ENCODE assay signal across 1 cellular context in genomic region chr6:151451950-151452749, GRCh38.
TF ChIP-seq lines count a peak whose summit lies in the region.

RMND1 (minus strand) TSS chr6:151452126; CDS start chr6:151445811, 6,315 bp downstream.

TF ChIP-seq in HepG2, 621 proteins besides CTCF, POLR2A, EP300 and RAD21 (continued from another document and continues in another):
- TF ChIP-seq THAP9 (CRISPR knock-in tag; IDR thresholded peaks at IDR 0.05; ENCODE audit: borderline replicate concordance) = peak; percentile 99
- TF ChIP-seq CC2D1A (CRISPR knock-in tag; IDR thresholded peaks at IDR 0.05) = no peak; the same call in 1 of the 2 replicates
- TF ChIP-seq PHF21A (CRISPR knock-in tag; IDR thresholded peaks at IDR 0.05) = peak; percentile 99
- no peak for TF ChIP-seq HDAC6 (IDR thresholded peaks at IDR 0.05; ENCODE audit: low read depth, low read length)
- peak; percentile 24; the same call in 1 of the 2 replicates for TF ChIP-seq NR2F2 (IDR thresholded peaks at IDR 0.05; ENCODE audit: borderline replicate concordance, low read depth)
- peak; percentile 83 for TF ChIP-seq ZNF441 (CRISPR knock-in tag; IDR thresholded peaks at IDR 0.05; ENCODE audit: borderline replicate concordance)
- TF ChIP-seq YY1 (IDR thresholded peaks at IDR 0.05; ENCODE audit: insufficient read depth, insufficient replicate concordance, low read depth, low read length) = peak; percentile 79
- TF ChIP-seq SAP130 (CRISPR knock-in tag; IDR thresholded peaks at IDR 0.05; ENCODE audit: low read depth) = peak; percentile 99
- peak; percentile 78; the same call in 1 of the 2 replicates for TF ChIP-seq ZNF558 (CRISPR knock-in tag; IDR thresholded peaks at IDR 0.05; ENCODE audit: borderline replicate concordance)
- no peak for TF ChIP-seq SYNCRIP (IDR thresholded peaks at IDR 0.05; ENCODE audit: insufficient read depth, low read depth, low read length)
- no peak for TF ChIP-seq GTF3A (CRISPR knock-in tag; conservative IDR thresholded peaks at IDR 0.05)
- TF ChIP-seq NR3C1 (CRISPR knock-in tag; IDR thresholded peaks at IDR 0.05) = no peak
- peak; percentile 73; the same call in 1 of the 2 replicates for TF ChIP-seq U2AF2 (IDR thresholded peaks at IDR 0.05; ENCODE audit: low read depth, low read length)
- TF ChIP-seq HOXD1 (CRISPR knock-in tag; IDR thresholded peaks at IDR 0.05) = peak; percentile 97
- TF ChIP-seq SIN3B (IDR thresholded peaks at IDR 0.05; ENCODE audit: low read length) = peak; percentile 74; the same call in 1 of the 2 replicates
- no peak for TF ChIP-seq ZNF234 (CRISPR knock-in tag; conservative IDR thresholded peaks at IDR 0.05)
- TF ChIP-seq RNF2 (conservative IDR thresholded peaks at IDR 0.05; ENCODE audit: low read depth) = peak; percentile 93
- 0 out of 2 replicates have a peak, but pooled peaks have one; percentile 54 for TF ChIP-seq ZFP62 (CRISPR knock-in tag; IDR thresholded peaks at IDR 0.05)
- TF ChIP-seq ZNF546 (CRISPR knock-in tag; conservative IDR thresholded peaks at IDR 0.05) = peak; percentile 97
- TF ChIP-seq MLX (CRISPR knock-in tag; IDR thresholded peaks at IDR 0.05) = peak; percentile 93
- peak; percentile 91 for TF ChIP-seq DRAP1 (CRISPR knock-in tag; IDR thresholded peaks at IDR 0.05)
- TF ChIP-seq ZNF513 (CRISPR knock-in tag; conservative IDR thresholded peaks at IDR 0.05) = peak; percentile 98; the same call in 1 of the 2 replicates
- TF ChIP-seq MXD3 (CRISPR knock-in tag; IDR thresholded peaks at IDR 0.05) = peak; percentile 96
- TF ChIP-seq ZNF784 (CRISPR knock-in tag; IDR thresholded peaks at IDR 0.05; ENCODE audit: borderline replicate concordance) = no peak; the same call in 1 of the 2 replicates
- no peak for TF ChIP-seq PBX2 (CRISPR knock-in tag; IDR thresholded peaks at IDR 0.05)
- no peak; the same call in 1 of the 2 replicates for TF ChIP-seq PRDM4 (CRISPR knock-in tag; IDR thresholded peaks at IDR 0.05; ENCODE audit: borderline replicate concordance)
- TF ChIP-seq MAFF (IDR thresholded peaks at IDR 0.05; ENCODE audit: low read depth, low read length) = no peak
- peak; percentile 90 for TF ChIP-seq RBM39 (IDR thresholded peaks at IDR 0.05; ENCODE audit: low read depth, low read length, poor library complexity, severe bottlenecking)
- TF ChIP-seq ZSCAN25 (CRISPR knock-in tag; IDR thresholded peaks at IDR 0.05) = peak; percentile 54; the same call in 1 of the 2 replicates
- peak; percentile 98 for TF ChIP-seq SALL1 (CRISPR knock-in tag; IDR thresholded peaks at IDR 0.05)
- TF ChIP-seq PRPF4 (IDR thresholded peaks at IDR 0.05; ENCODE audit: low read depth, low read length, poor library complexity, severe bottlenecking) = peak; percentile 99
- TF ChIP-seq ELF1 (CRISPR knock-in tag; IDR thresholded peaks at IDR 0.05) = peak; percentile 100
- peak; percentile 87 for TF ChIP-seq ZNF781 (CRISPR knock-in tag; IDR thresholded peaks at IDR 0.05; ENCODE audit: borderline replicate concordance, not compliant biosample characterization)
- no peak for TF ChIP-seq SSRP1 (CRISPR knock-in tag; IDR thresholded peaks at IDR 0.05)
- TF ChIP-seq RFXAP (CRISPR knock-in tag; IDR thresholded peaks at IDR 0.05; ENCODE audit: borderline replicate concordance) = peak; percentile 97
- TF ChIP-seq ZBTB46 (CRISPR knock-in tag; IDR thresholded peaks at IDR 0.05; ENCODE audit: borderline replicate concordance) = peak; percentile 86; the same call in 1 of the 2 replicates
- TF ChIP-seq ZHX2 (IDR thresholded peaks at IDR 0.05; ENCODE audit: low read depth) = peak; percentile 84
- TF ChIP-seq ZHX2 (CRISPR knock-in tag; IDR thresholded peaks at IDR 0.05; ENCODE audit: borderline replicate concordance) = peak; percentile 92; the same call in 1 of the 2 replicates
- TF ChIP-seq ZNF737 (CRISPR knock-in tag; IDR thresholded peaks at IDR 0.05; ENCODE audit: borderline replicate concordance) = no peak; the same call in 1 of the 2 replicates
- no peak for TF ChIP-seq ZNF552 (CRISPR knock-in tag; IDR thresholded peaks at IDR 0.05; ENCODE audit: borderline replicate concordance)
- TF ChIP-seq ZNF331 (CRISPR knock-in tag; IDR thresholded peaks at IDR 0.05) = peak; percentile 88
- peak; percentile 75; the same call in 1 of the 2 replicates for TF ChIP-seq ZNF713 (CRISPR knock-in tag; IDR thresholded peaks at IDR 0.05)
